ENCODE assay signal across 11 cellular contexts in the genomic region with DNA sequence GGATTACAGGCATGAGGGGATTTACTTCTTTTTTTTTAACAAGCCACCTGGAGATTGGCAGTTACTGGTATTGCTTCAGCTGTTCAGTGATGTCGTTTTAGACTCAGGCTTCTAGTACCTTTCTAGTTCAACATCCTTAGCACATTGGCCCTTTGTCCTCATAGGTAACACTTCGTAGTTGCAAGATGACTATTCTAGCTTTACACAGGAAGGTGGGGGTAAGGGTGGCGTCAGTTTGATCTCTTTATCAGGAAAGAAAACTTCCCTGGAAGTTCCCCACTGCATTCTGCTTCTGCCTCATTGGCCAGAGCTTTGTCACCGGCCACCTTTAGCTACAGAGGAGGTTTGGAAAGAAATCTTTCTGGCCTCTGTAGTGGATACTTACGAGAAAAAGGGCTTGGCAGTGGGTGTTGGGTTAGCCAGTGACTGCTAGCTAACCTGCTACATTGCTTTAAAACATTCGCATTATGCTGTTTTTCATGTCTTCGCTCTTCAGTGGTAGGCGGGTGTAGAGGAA. TPM values are rescaled to one million over a fixed set of nuclear protein-coding genes. Genes with fewer than 3 reads are reported as not detected.
DNase-seq lines count a peak whose midpoint lies in the region; ATAC-seq, FAIRE-seq and TF ChIP-seq lines count a peak whose summit lies in the region.
"Had no signal": no experiment of that assay in that cellular context is flagged by ENCODE, and none has a peak within 500 bp of the region (broad histone marks: within the 10 kb centered on the region; RNA-seq: fewer than 3 reads in every experiment).

No MANE protein-coding gene starts in this region.

- H3K36me3 ChIP-seq in sigmoid colon = no peaks in the 10 kb centered on the region

- peaks cover 0 to 2% of the 10 kb centered on the region in 2 donors for H3K9me3 Mint-ChIP-seq in activated T-cell treated with anti-CD3 and anti-CD28 coated beads, Interleukin-2, amount 50 U/mL, for 72 hours

- ATAC-seq in HG02798 (IDR thresholded peaks at IDR 0.05; ENCODE audit: poor library complexity, unreplicated experiment) (peak; percentile 58), HG03025 (IDR thresholded peaks at IDR 0.05; ENCODE audit: low FRiP score, unreplicated experiment) (no peak), GM19328 (IDR thresholded peaks at IDR 0.05; ENCODE audit: unreplicated experiment) (no peak)
- ATAC-seq in activated T-cell treated with anti-CD3 and anti-CD28 coated beads, Interleukin-2, amount 50 U/mL, for 72 hours (replicated peaks in 1 of 2) = peak; percentile 91
- ATAC-seq: right cardiac atrium had no signal

- 66 to 73% methylated on average over 8 of the region's 8 CpGs for WGBS in sigmoid colon, 2 donors

- no peak overlapping the region for H3K27ac ChIP-seq in sigmoid colon

- H3K4me1 ChIP-seq in sigmoid colon = peaks cover 0 to 10% (median 9%) of the 10 kb centered on the region in 4 donors

- H3K4me3 ChIP-seq in sigmoid colon = no peak overlapping the region

- peak; percentile 91 for FAIRE-seq in GM18507 (lab: Jason Lieb, UNC)
- FAIRE-seq: endometrium, keratinocyte had no signal

- H3K36me3 Mint-ChIP-seq in activated T-cell treated with anti-CD3 and anti-CD28 coated beads, Interleukin-2, amount 50 U/mL, for 72 hours (ENCODE audit: insufficient read depth in 2 of 2) = peaks cover 24 to 42% of the 10 kb centered on the region in 2 donors

- intact Hi-C loops in sigmoid colon (cut with DNase I) = no loop called here

- H3K9me3 ChIP-seq in sigmoid colon = no peaks in the 10 kb centered on the region

- peak overlapping the region; percentile 99 for H3K27ac Mint-ChIP-seq in activated T-cell treated with anti-CD3 and anti-CD28 coated beads, Interleukin-2, amount 50 U/mL, for 72 hours

- no peak for TF ChIP-seq CTCF in sigmoid colon (IDR thresholded peaks at IDR 0.05)

- DNase-seq in GM18507 (ENCODE audit: extremely low spot score, insufficient read length, low read depth) (no peak), sigmoid colon (peak; percentile 1), COLO829 (ENCODE audit: low spot score) (no peak), OCI-M2 (lab: John Stamatoyannopoulos, UW; ENCODE audit: unreplicated experiment) (no peak)
- DNase-seq in activated T-cell treated with anti-CD3 and anti-CD28 coated beads, Interleukin-2, amount 50 U/mL, for 72 hours = peak; percentile 69 to 73
- DNase-seq: right cardiac atrium had no signal

- H3K27me3 ChIP-seq in sigmoid colon = no peaks in the 10 kb centered on the region

- H3K27me3 Mint-ChIP-seq in activated T-cell treated with anti-CD3 and anti-CD28 coated beads, Interleukin-2, amount 50 U/mL, for 72 hours (ENCODE audit: low read depth) = no peaks in the 10 kb centered on the region

- no peak for TF ChIP-seq POLR2A in sigmoid colon (IDR thresholded peaks at IDR 0.05)

- TF ChIP-seq EP300 in sigmoid colon (IDR thresholded peaks at IDR 0.05) = no peak

- peak overlapping the region; percentile 66 to 85 for H3K4me3 Mint-ChIP-seq in activated T-cell treated with anti-CD3 and anti-CD28 coated beads, Interleukin-2, amount 50 U/mL, for 72 hours

- peaks cover 86% of the 10 kb centered on the region for H3K4me1 Mint-ChIP-seq in activated T-cell treated with anti-CD3 and anti-CD28 coated beads, Interleukin-2, amount 50 U/mL, for 72 hours (ENCODE audit: low read depth)

RNA-seq across cellular contexts. Expression of a gene that starts 40.7 kb away (rescaled TPM):
- 100 to 1,000 TPM; 285 to 342 TPM for total RNA-seq in activated T-cell treated with anti-CD3 and anti-CD28 coated beads, Interleukin-2, amount 50 U/mL, for 72 hours
- 10 to 100 TPM; 15.3 to 38.0 (median 27.7) TPM for total RNA-seq in sigmoid colon
- polyA plus RNA-seq in sigmoid colon = 10 to 100 TPM in 2 of 3 donors, 1 to 10 TPM in 1; 6.5 to 40.9 (median 10.2) TPM

RNA-seq across cellular contexts. Expression of a gene that starts 47.4 kb away (rescaled TPM):
- 10 to 100 TPM; 46.9 to 48.6 TPM for total RNA-seq in activated T-cell treated with anti-CD3 and anti-CD28 coated beads, Interleukin-2, amount 50 U/mL, for 72 hours
- 10 to 100 TPM; 16.6 to 23.8 (median 22.2) TPM for total RNA-seq in sigmoid colon
- polyA plus RNA-seq in sigmoid colon = 10 to 100 TPM in 2 of 3 donors, 1 to 10 TPM in 1; 5.5 to 13.5 (median 12.0) TPM

Comparison
In these comparisons a context has a peak if more than half of its experiments do, and no peak if none do; other contexts are left out.
1. DNase-seq: peak in activated T-cell treated with anti-CD3 and anti-CD28 coated beads, Interleukin-2, amount 50 U/mL, for 72 hours (2 of 2) and sigmoid colon (single experiment); none in GM18507 (single experiment), COLO829 (single experiment) and OCI-M2 (single experiment).
2. ATAC-seq: peak in HG02798 (single experiment) and activated T-cell treated with anti-CD3 and anti-CD28 coated beads, Interleukin-2, amount 50 U/mL, for 72 hours (2 of 2); none in HG03025 (single experiment) and GM19328 (single experiment).
3. RNA of a gene that starts 40.7 kb away (total RNA-seq): 285 to 342 TPM in activated T-cell treated with anti-CD3 and anti-CD28 coated beads, Interleukin-2, amount 50 U/mL, for 72 hours; 15.3 to 38.0 TPM in sigmoid colon; every median in the first group is over 4 times any median in the second.